In genomic region chr11:120564573-120565301, GRCh38 we compare ENCODE assay signal across 8 cellular contexts. TPM values are rescaled to one million over a fixed set of nuclear protein-coding genes. Genes with fewer than 3 reads are reported as not detected.
DNase-seq lines count a peak whose midpoint lies in the region; ATAC-seq and TF ChIP-seq lines count a peak whose summit lies in the region.

No MANE protein-coding gene starts in this region.

- no peaks in the 10 kb centered on the region for H3K9me3 Mint-ChIP-seq in activated naive CD4-positive, alpha-beta T cell treated with anti-CD3 and anti-CD28 coated beads for 36 hours
- H3K9me3 Mint-ChIP-seq in WTC11 = no peaks in the 10 kb centered on the region

- no peak overlapping the region for H3K27ac Mint-ChIP-seq in activated naive CD4-positive, alpha-beta T cell treated with anti-CD3 and anti-CD28 coated beads for 36 hours
- no peak overlapping the region for H3K27ac Mint-ChIP-seq in WTC11

- no peak overlapping the region for H3K4me3 Mint-ChIP-seq in activated naive CD4-positive, alpha-beta T cell treated with anti-CD3 and anti-CD28 coated beads for 36 hours
- H3K4me3 Mint-ChIP-seq in WTC11 = peak overlapping the region; percentile 58

- peaks cover 6% of the 10 kb centered on the region for H3K4me1 Mint-ChIP-seq in activated naive CD4-positive, alpha-beta T cell treated with anti-CD3 and anti-CD28 coated beads for 36 hours (ENCODE audit: low read depth)
- H3K4me1 Mint-ChIP-seq in WTC11 = peaks cover 42% of the 10 kb centered on the region

- DNase-seq in activated naive CD4-positive, alpha-beta T cell treated with anti-CD3 and anti-CD28 coated beads for 36 hours = peak; percentile 58
- DNase-seq in activated naive CD4-positive, alpha-beta T cell (lab: John Stamatoyannopoulos, UW) = no peak
- DNase-seq in WTC11 (ENCODE audit: low spot score) = peak; percentile 38
- DNase-seq in foreskin fibroblast = peak; percentile 38 to 53
- DNase-seq in nucleus accumbens (lab: John Stamatoyannopoulos, UW) = peak in 53 of 56 donors; percentile 21 to 90 (median 74)
- no peak for DNase-seq in DMS153 treated with DMSO at 0.1 percent for 48 hours (lab: John Stamatoyannopoulos, UW; ENCODE audit: unreplicated experiment)
- no peak for DNase-seq in DMS153 (lab: John Stamatoyannopoulos, UW)

- CTCF ChIA-PET in activated naive CD4-positive, alpha-beta T cell treated with anti-CD3 and anti-CD28 coated beads for 36 hours (lab: Charles Lee) = interaction anchor here (0.6 to 1.3 kb wide), 2 partner anchors 20 to 369 kb away, joined by 3 read pairs; no protein-coding TSS in a partner anchor
- CTCF ChIA-PET in WTC11 (lab: Charles Lee) = interaction anchor here (0.6 to 4.6 kb wide), 16 partner anchors 10 to 453 kb away, joined by 3 to 34 read pairs (median 8); partner anchors contain the start of gene GRIK4

- POLR2A ChIA-PET in WTC11 (lab: Charles Lee) = no interaction called here

- H3K36me3 Mint-ChIP-seq in activated naive CD4-positive, alpha-beta T cell treated with anti-CD3 and anti-CD28 coated beads for 36 hours (ENCODE audit: low read depth) = no peaks in the 10 kb centered on the region
- H3K36me3 Mint-ChIP-seq in WTC11 = no peaks in the 10 kb centered on the region

- no peak for TF ChIP-seq CTCF in WTC11 (IDR thresholded peaks at IDR 0.05)
- peak; percentile 29 for TF ChIP-seq CTCF in foreskin fibroblast (IDR thresholded peaks at IDR 0.05; ENCODE audit: low read depth, low read length)

- peak; percentile 55 for ATAC-seq in HG02798 (IDR thresholded peaks at IDR 0.05; ENCODE audit: poor library complexity, unreplicated experiment)
- ATAC-seq in WTC11 = peak; percentile 11

- H3K4me3 ChIP-seq in foreskin fibroblast (ENCODE audit: low read depth in 1 of 2, low read length in 2 of 2) = peak overlapping the region; percentile 36

- intact Hi-C loops in activated naive CD4-positive, alpha-beta T cell treated with anti-CD3 and anti-CD28 coated beads for 36 hours (cut with micrococcal nuclease) = no loop called here

- H3K27me3 Mint-ChIP-seq in activated naive CD4-positive, alpha-beta T cell treated with anti-CD3 and anti-CD28 coated beads for 36 hours (ENCODE audit: low read depth) = peaks cover 38% of the 10 kb centered on the region
- H3K27me3 Mint-ChIP-seq in WTC11 (ENCODE audit: low read depth) = peaks cover 38% of the 10 kb centered on the region

TF ChIP-seq in WTC11, 78 proteins besides CTCF, POLR2A, EP300 and RAD21:
- no peak for TF ChIP-seq FOXJ3 (CRISPR knock-in tag; IDR thresholded peaks at IDR 0.05; ENCODE audit: borderline replicate concordance)
- TF ChIP-seq ATF2 (CRISPR knock-in tag; IDR thresholded peaks at IDR 0.05; ENCODE audit: borderline replicate concordance, low read depth) = no peak
- peak; percentile 43; the same call in 1 of the 2 replicates for TF ChIP-seq FOXP1 (CRISPR knock-in tag; IDR thresholded peaks at IDR 0.05; ENCODE audit: borderline replicate concordance)
- no peak for TF ChIP-seq ZNF232 (CRISPR knock-in tag; IDR thresholded peaks at IDR 0.05)
- TF ChIP-seq SMAD3 (CRISPR knock-in tag; IDR thresholded peaks at IDR 0.05; ENCODE audit: borderline replicate concordance) = no peak
- TF ChIP-seq ELF4 (CRISPR knock-in tag; IDR thresholded peaks at IDR 0.05; ENCODE audit: low read depth) = no peak
- TF ChIP-seq ZNF281 (CRISPR knock-in tag; IDR thresholded peaks at IDR 0.05) = no peak
- peak; percentile 67; the same call in 1 of the 2 replicates for TF ChIP-seq MYBL2 (CRISPR knock-in tag; IDR thresholded peaks at IDR 0.05)
- TF ChIP-seq ZNF423 (CRISPR knock-in tag; IDR thresholded peaks at IDR 0.05) = 0 out of 2 replicates have a peak, but pooled peaks have one; percentile 56
- no peak for TF ChIP-seq PRRX2 (CRISPR knock-in tag; IDR thresholded peaks at IDR 0.05)
- no peak for TF ChIP-seq ZSCAN18 (CRISPR knock-in tag; IDR thresholded peaks at IDR 0.05)
- no peak for TF ChIP-seq GABPB1 (CRISPR knock-in tag; IDR thresholded peaks at IDR 0.05)
- TF ChIP-seq HMGXB4 (CRISPR knock-in tag; IDR thresholded peaks at IDR 0.05) = peak; percentile 64; the same call in 1 of the 2 replicates
TF ChIP-seq in WTC11: peak in this region for 4.

RNA-seq across cellular contexts. Expression of gene GRIK4, which starts 53.2 kb away (rescaled TPM):
- total RNA-seq in activated naive CD4-positive, alpha-beta T cell treated with anti-CD3 and anti-CD28 coated beads for 36 hours = not detected
- total RNA-seq in WTC11 (2021) = 2.9 to 3.6 TPM (median 3.3 TPM) in 3 replicates

Comparison
In these comparisons a context has a peak if more than half of its experiments do, and no peak if none do; other contexts are left out.
1. DNase-seq: peak in activated naive CD4-positive, alpha-beta T cell treated with anti-CD3 and anti-CD28 coated beads for 36 hours (single experiment), WTC11 (single experiment), foreskin fibroblast (2 of 2) and nucleus accumbens (53 of 56); none in activated naive CD4-positive, alpha-beta T cell (0 of 4), DMS153 treated with DMSO at 0.1 percent for 48 hours (single experiment) and DMS153 (single experiment).